In the genomic region with DNA sequence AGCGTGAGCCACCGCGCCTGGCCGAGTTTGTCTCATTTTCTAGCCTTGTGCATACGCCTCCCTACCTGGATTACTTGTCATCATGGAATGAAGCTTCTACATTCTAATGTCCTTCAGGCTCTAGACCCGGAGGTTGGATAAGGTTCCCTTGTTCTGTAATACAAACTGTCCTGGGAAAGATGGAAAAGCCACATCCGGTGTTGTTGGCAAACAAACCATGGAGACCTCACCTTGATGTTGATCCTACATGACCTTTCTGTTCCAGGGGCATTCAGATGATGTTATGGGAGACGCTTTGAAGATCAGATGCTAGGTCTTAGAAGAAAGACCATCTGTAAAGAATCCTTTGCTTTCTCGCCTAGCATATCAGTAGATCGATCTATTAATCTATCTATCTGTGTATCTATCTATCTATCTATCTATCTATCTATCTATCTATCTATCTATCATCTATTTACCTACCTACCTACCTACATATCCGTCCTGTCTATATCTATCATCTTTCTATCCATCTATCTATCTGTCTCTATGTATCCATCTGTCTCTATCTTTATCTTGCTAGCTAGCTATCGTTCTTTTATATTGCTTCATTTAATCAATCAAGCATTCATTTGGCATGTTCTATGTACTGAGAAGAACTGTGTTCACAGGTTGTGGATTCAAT, we compare ENCODE assay signal across 20 cellular contexts. TPM values are rescaled to one million over a fixed set of nuclear protein-coding genes. Genes with fewer than 3 reads are reported as not detected.
DNase-seq lines count a peak whose midpoint lies in the region; FAIRE-seq and TF ChIP-seq lines count a peak whose summit lies in the region.
"Had no signal": no experiment of that assay in that cellular context is flagged by ENCODE, and none has a peak within 500 bp of the region (broad histone marks: within the 10 kb centered on the region; RNA-seq: fewer than 3 reads in every experiment).

No MANE protein-coding gene starts in this region.

- dilution Hi-C loops in keratinocyte (cut with MboI; ENCODE audit: extremely low pct_ligation_motif_present, low sequenced_read_pairs): no loop called here

- H2AFZ ChIP-seq in keratinocyte (ENCODE audit: control insufficient read depth, low read length): no peak overlapping the region
- H2AFZ ChIP-seq: GM23338 had no signal

- DNase-seq in D721Med (ENCODE audit: insufficient read length, low spot score): no peak
- peak; percentile 31 for DNase-seq in HT1080 (ENCODE audit: low read depth)
- DNase-seq in keratinocyte (ENCODE audit: low read depth, low spot score): no peak
- DNase-seq in NCI-H2196 treated with DMSO at 0.1 percent for 48 hours (lab: John Stamatoyannopoulos, UW; ENCODE audit: unreplicated experiment): no peak
- DNase-seq in NCI-H2171 (lab: John Stamatoyannopoulos, UW): no peak
- DNase-seq in DMS79 (lab: John Stamatoyannopoulos, UW): no peak
- DNase-seq: 8988T; ACHN; AML-193; BE2C; CD4-positive, alpha-beta T cell; CD8-positive, alpha-beta memory T cell; EL; GF-D8; H9 had no signal

- no peak overlapping the region for H3K9ac ChIP-seq in keratinocyte (ENCODE audit: control insufficient read depth, extremely low read depth, insufficient read depth, low read length)
- H3K9ac ChIP-seq: BLaER1 treated with 17β-estradiol and CSF1 and Interleukin-3, amounts not matched to agents 10 nM and 100 nM had no signal

- H3K4me1 ChIP-seq in keratinocyte (ENCODE audit: control insufficient read depth, extremely low read depth, insufficient read depth, low read length): peaks cover 6% of the 10 kb centered on the region
- H3K4me1 ChIP-seq: BLaER1 treated with 17β-estradiol and CSF1 and Interleukin-3, amounts not matched to agents 10 nM and 100 nM had no signal

- FAIRE-seq in D721Med (lab: Jason Lieb, UNC) (peak; percentile 68), keratinocyte (lab: Jason Lieb, UNC) (peak; percentile 29)
- FAIRE-seq: A549, GM12891, GM18507 had no signal

- H3K9me1 ChIP-seq in keratinocyte (ENCODE audit: control insufficient read depth, extremely low read depth, insufficient read depth, low read length): no peaks in the 10 kb centered on the region

- H4K20me1 ChIP-seq in keratinocyte (ENCODE audit: control insufficient read depth, extremely low read depth, insufficient read depth, low read length): no peaks in the 10 kb centered on the region
- H4K20me1 ChIP-seq: BLaER1 treated with 17β-estradiol and CSF1 and Interleukin-3, amounts not matched to agents 10 nM and 100 nM had no signal

- no peaks in the 10 kb centered on the region for H3K27me3 ChIP-seq in keratinocyte (ENCODE audit: control insufficient read depth, extremely low read depth, insufficient read depth, low read length)
- H3K27me3 ChIP-seq: BE2C; BLaER1 treated with 17β-estradiol and CSF1 and Interleukin-3, amounts not matched to agents 10 nM and 100 nM had no signal

- no peak overlapping the region for H3K4me3 ChIP-seq in keratinocyte (ENCODE audit: control insufficient read depth in 2 of 3, extremely low read depth in 1 of 3, insufficient read depth in 2 of 3, low read depth in 1 of 3, low read length in 3 of 3)
- H3K4me3 ChIP-seq: A549; BLaER1 treated with 17β-estradiol and CSF1 and Interleukin-3, amounts not matched to agents 10 nM and 100 nM; GM23338 had no signal

- no peaks in the 10 kb centered on the region for H3K36me3 ChIP-seq in keratinocyte (ENCODE audit: control insufficient read depth in 2 of 2, extremely low read depth in 1 of 2, insufficient read depth in 2 of 2, low read length in 2 of 2)
- H3K36me3 ChIP-seq: BE2C; BLaER1 treated with 17β-estradiol and CSF1 and Interleukin-3, amounts not matched to agents 10 nM and 100 nM had no signal

- no peak overlapping the region for H3K27ac ChIP-seq in keratinocyte (ENCODE audit: control insufficient read depth, insufficient read depth, low read length)
- H3K27ac ChIP-seq: A549; BLaER1 treated with 17β-estradiol and CSF1 and Interleukin-3, amounts not matched to agents 10 nM and 100 nM had no signal

- TF ChIP-seq CTCF in D721Med (IDR thresholded peaks at IDR 0.05; ENCODE audit: insufficient read depth, missing control alignments) (no peak), keratinocyte (optimal IDR thresholded peaks at IDR 0.05 in 1 of 3, IDR thresholded peaks at IDR 0.05 in 1 of 3, conservative IDR thresholded peaks at IDR 0.05 in 1 of 3; ENCODE audit: extremely low read depth in 1 of 3, insufficient read depth in 2 of 3, low read length in 3 of 3) (no peak)

- H3K9me3 ChIP-seq in keratinocyte (ENCODE audit: control insufficient read depth, low read depth, low read length): no peaks in the 10 kb centered on the region
- H3K9me3 ChIP-seq: A549, BE2C had no signal

- no peaks in the 10 kb centered on the region for H3K79me2 ChIP-seq in keratinocyte (ENCODE audit: control insufficient read depth, insufficient read depth, low read length)

- H3K4me2 ChIP-seq in keratinocyte (ENCODE audit: control insufficient read depth, extremely low read depth, insufficient read depth, low read depth, low read length): no peak overlapping the region
- H3K4me2 ChIP-seq: A549; BLaER1 treated with 17β-estradiol and CSF1 and Interleukin-3, amounts not matched to agents 10 nM and 100 nM; GM23338 had no signal

RNA-seq across cellular contexts. Expression of a gene that starts 46.3 kb away (rescaled TPM):
- total RNA-seq in HT1080 (2014; rRNA removed; shearing (Covaris generic)): 1.7 and 2.5 TPM in 2 replicates
- polyA plus RNA-seq in HT1080 (2015; cell fraction: cytosol; rRNA removed): 1.1 and 1.2 TPM in 2 replicates
- 0.96 and 1.6 TPM in 2 replicates for polyA plus RNA-seq in HT1080 (2015; cell fraction: nucleus; rRNA removed)
- polyA plus RNA-seq in keratinocyte: 6.0 to 8.1 TPM (median 6.3 TPM) in 3 replicates
- 8.9 TPM for polyA plus RNA-seq in keratinocyte (2011; ENCODE audit: low read depth)
- polyA plus RNA-seq in keratinocyte (2011; cell fraction: cytosol; rRNA removed): 4.5 and 8.4 TPM in 2 replicates
- polyA plus RNA-seq in keratinocyte (2011; cell fraction: nucleus; rRNA removed): 6.7 and 7.4 TPM in 2 replicates
- 3.0 and 7.2 TPM in 2 replicates for polyA plus RNA-seq in keratinocyte (2012; ENCODE audit: low replicate concordance)
- polyA minus RNA-seq in keratinocyte: 6.3 to 9.6 TPM (median 6.8 TPM) in 3 replicates
- 6.5 TPM for polyA minus RNA-seq in keratinocyte (2011; cell fraction: cytosol; rRNA and poly(A)+ RNA removed)
- polyA minus RNA-seq in keratinocyte (2011; cell fraction: nucleus; rRNA and poly(A)+ RNA removed): 4.9 and 9.6 TPM in 2 replicates
